ENCODE assay signal across 13 cellular contexts in the genomic region with DNA sequence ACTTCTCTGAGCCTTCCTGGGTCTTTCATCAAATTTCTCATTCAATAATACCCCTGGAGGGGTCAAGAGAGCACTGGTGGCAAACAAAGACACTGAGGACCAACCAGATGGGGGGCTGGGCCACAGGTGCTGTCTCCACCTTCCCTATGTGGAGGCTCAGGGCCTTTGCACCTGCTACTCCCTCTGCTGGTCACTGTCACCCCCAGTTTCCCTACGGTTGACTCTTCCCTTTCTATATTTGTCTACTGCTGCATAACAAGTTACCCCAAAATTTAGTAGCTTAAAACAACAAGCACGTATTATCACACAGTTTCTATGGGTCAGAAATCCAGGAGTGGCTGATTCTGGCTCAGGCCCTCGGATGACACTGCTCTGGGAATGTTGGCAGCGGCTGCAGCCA.
DNase-seq lines count a peak whose midpoint lies in the region; TF ChIP-seq lines count a peak whose summit lies in the region.
"Had no signal": no experiment of that assay in that cellular context is flagged by ENCODE, and none has a peak within 500 bp of the region (broad histone marks: within the 10 kb centered on the region; RNA-seq: fewer than 3 reads in every experiment).

No MANE protein-coding gene starts in this region.

- peaks cover 1 to 10% (median 3%) of the 10 kb centered on the region in 3 donors for H3K27me3 Mint-ChIP-seq in CD14-positive monocyte (ENCODE audit: low read depth in 3 of 3)

- H3K27me3 ChIP-seq in WERI-Rb-1 (ENCODE audit: insufficient read depth, low read depth, severe bottlenecking), result no peaks in the 10 kb centered on the region

- peaks cover 19% of the 10 kb centered on the region for H3K4me1 Mint-ChIP-seq in CD14-positive monocyte

- H3K27ac Mint-ChIP-seq in CD14-positive monocyte, result peak overlapping the region in 1 of 7 donors; percentile 71
- H3K27ac Mint-ChIP-seq: activated naive CD4-positive, alpha-beta T cell treated with anti-CD3 and anti-CD28 coated beads, Interleukin-2, amount 50 U/mL, for 24 hours had no signal

- TF ChIP-seq CTCF in CD14-positive monocyte (IDR thresholded peaks at IDR 0.05), result peak; percentile 16
- peak; percentile 32 for TF ChIP-seq CTCF in GM20000 (IDR thresholded peaks at IDR 0.05; ENCODE audit: extremely low read depth, missing control alignments)
- peak; percentile 39; the same call in 1 of the 2 replicates for TF ChIP-seq CTCF in WERI-Rb-1 (IDR thresholded peaks at IDR 0.05; ENCODE audit: low read depth, low read length)
- TF ChIP-seq CTCF in fibroblast of mammary gland (conservative IDR thresholded peaks at IDR 0.05; ENCODE audit: control insufficient read depth, insufficient read depth, low read depth, low read length), result peak; percentile 10

- peaks cover 0 to 7% (median 0%) of the 10 kb centered on the region in 7 donors for H3K9me3 Mint-ChIP-seq in CD14-positive monocyte
- H3K9me3 Mint-ChIP-seq: activated naive CD4-positive, alpha-beta T cell treated with anti-CD3 and anti-CD28 coated beads, Interleukin-2, amount 50 U/mL, for 24 hours had no signal

- no peak overlapping the region for H3K4me3 Mint-ChIP-seq in CD14-positive monocyte
- H3K4me3 Mint-ChIP-seq: activated naive CD4-positive, alpha-beta T cell treated with anti-CD3 and anti-CD28 coated beads, Interleukin-2, amount 50 U/mL, for 24 hours had no signal

- peak; percentile 10 for DNase-seq in CD14-positive monocyte (ENCODE audit: low spot score)
- DNase-seq in GM20000 (ENCODE audit: low spot score), result peak; percentile 44
- DNase-seq in WERI-Rb-1, result no peak
- DNase-seq in fibroblast of mammary gland (ENCODE audit: low read depth), result no peak
- DNase-seq in erythroblast (lab: John Stamatoyannopoulos, UW), result no peak
- no peak for DNase-seq in SHP77 (lab: John Stamatoyannopoulos, UW)
- DNase-seq in NCI-H146 (lab: John Stamatoyannopoulos, UW), result no peak
- DNase-seq in NCI-H748 (lab: John Stamatoyannopoulos, UW; ENCODE audit: unreplicated experiment), result no peak
- DNase-seq: DMS 273 treated with DMSO at 0.1 percent for 48 hours, left colon, NCI-H524 treated with DMSO at 0.1 percent for 48 hours had no signal

- H3K27ac ChIP-seq in WERI-Rb-1, result no peak overlapping the region
- H3K27ac ChIP-seq: epithelial cell of prostate had no signal

- no peaks in the 10 kb centered on the region for H3K9me3 ChIP-seq in WERI-Rb-1 (ENCODE audit: severe bottlenecking)

- H3K4me3 ChIP-seq in WERI-Rb-1 (ENCODE audit: low read depth, low read length) (no peak overlapping the region), fibroblast of mammary gland (ENCODE audit: control insufficient read depth, low read depth, low read length) (no peak overlapping the region)

- H3K36me3 ChIP-seq in WERI-Rb-1, result no peaks in the 10 kb centered on the region

- TF ChIP-seq POLR2A in erythroblast (IDR thresholded peaks at IDR 0.05; ENCODE audit: low read length), result no peak

- intact Hi-C loops in CD14-positive monocyte (cut with micrococcal nuclease), result loop anchor here in 1 of 2 donors (10.0 kb wide), 1 partner anchor 86 kb away; no protein-coding TSS in a partner anchor

- no peaks in the 10 kb centered on the region for H3K36me3 Mint-ChIP-seq in CD14-positive monocyte
- H3K36me3 Mint-ChIP-seq: activated naive CD4-positive, alpha-beta T cell treated with anti-CD3 and anti-CD28 coated beads, Interleukin-2, amount 50 U/mL, for 24 hours had no signal

Comparison
In these comparisons a context has a peak if more than half of its experiments do, and no peak if none do; other contexts are left out.
1. DNase-seq: peak in CD14-positive monocyte (single experiment) and GM20000 (single experiment); none in WERI-Rb-1 (single experiment), fibroblast of mammary gland (single experiment), erythroblast (0 of 2), SHP77 (0 of 2), NCI-H146 (single experiment) and NCI-H748 (single experiment).
2. Peak in every context shown above with its lines, with median percentiles within 50 percentile points of each other: CTCF ChIP-seq.